ENCODE assay signal across 21 cellular contexts in genomic region chr18:57430983-57431382, GRCh38. TPM values are rescaled to one million over a fixed set of nuclear protein-coding genes. Genes with fewer than 3 reads are reported as not detected.
DNase-seq lines count a peak whose midpoint lies in the region; ATAC-seq, FAIRE-seq and TF ChIP-seq lines count a peak whose summit lies in the region.
"Had no signal": no experiment of that assay in that cellular context is flagged by ENCODE, and none has a peak within 500 bp of the region (broad histone marks: within the 10 kb centered on the region; RNA-seq: fewer than 3 reads in every experiment).

No MANE protein-coding gene starts in this region.

- no peak for TF ChIP-seq POLR2A in H1 (IDR thresholded peaks at IDR 0.05; ENCODE audit: control extremely low read depth in 1 of 2, low read depth in 2 of 2, low read length in 2 of 2)

- H2BK120ac ChIP-seq in H1 (replicated peaks; ENCODE audit: low read depth, low read length), result no peak overlapping the region

- peak overlapping the region; percentile 73 to 75 for H3K4me2 ChIP-seq in H1 (ENCODE audit: insufficient read depth in 1 of 2, low read depth in 2 of 2, low read length in 2 of 2)
- H3K4me2 ChIP-seq: BLaER1 had no signal

- no peak for TF ChIP-seq EP300 in H1 (IDR thresholded peaks at IDR 0.05; ENCODE audit: borderline replicate concordance in 1 of 2, low read depth in 2 of 2, low read length in 2 of 2)

- peaks cover 6% of the 10 kb centered on the region for H3K9me3 Mint-ChIP-seq in T-helper 2 cell treated with Interferon-gamma antibody and Interleukin-4, amounts not matched to agents 5 μg/mL and 100 μg/mL, for 36 hours

- H3K4me1 ChIP-seq in H1 (replicated peaks in 1 of 4; ENCODE audit: control insufficient read depth in 3 of 4, insufficient read depth in 4 of 4, low read length in 3 of 4) (peaks cover 11 to 34% (median 16%) of the 10 kb centered on the region in 4 experiments), muscle layer of duodenum (ENCODE audit: control insufficient read depth in 1 of 2, insufficient read depth in 2 of 2, low read length in 2 of 2) (peaks cover 0 to 40% of the 10 kb centered on the region in 2 donors), colonic mucosa (no peaks in the 10 kb centered on the region)

- peaks cover 74% of the 10 kb centered on the region for H3K27me3 Mint-ChIP-seq in T-helper 2 cell treated with Interferon-gamma antibody and Interleukin-4, amounts not matched to agents 5 μg/mL and 100 μg/mL, for 36 hours (ENCODE audit: low read depth)

- H3K56ac ChIP-seq in H1 (replicated peaks; ENCODE audit: insufficient read length, low read depth, low read length), result no peak overlapping the region

- WGBS in H1 (ENCODE audit: extremely low coverage in 1 of 2, insufficient coverage in 1 of 2, insufficient read length in 1 of 2, insufficient replicate concordance in 2 of 2, low coverage in 1 of 2, low lambda C conversion rate in 2 of 2, missing lambda C conversion rate in 1 of 2), 2 experiments, result 4% methylated on average over 12 of the region's 12 CpGs; no CpG with 5 or more reads in 1 of the 2 experiments

- H3K27me3 ChIP-seq in H1 (replicated peaks in 1 of 4; ENCODE audit: control insufficient read depth in 3 of 4, extremely low read depth in 1 of 4, insufficient read depth in 3 of 4, low read length in 3 of 4) (peaks cover 55 to 90% (median 74%) of the 10 kb centered on the region in 4 experiments), muscle layer of duodenum (ENCODE audit: low read depth, low read length) (peaks cover 61% of the 10 kb centered on the region), colonic mucosa (peaks cover 82% of the 10 kb centered on the region)

- POLR2A ChIA-PET in H1 (lab: Charles Lee; ENCODE audit: partially characterized antibody), result interaction anchor here (0.9 to 3.5 kb wide), 3 partner anchors 10 to 77 kb away, joined by 3 to 18 read pairs (median 3); no protein-coding TSS in a partner anchor

- no peak overlapping the region for H3K23ac ChIP-seq in H1 (ENCODE audit: insufficient read length)

- no peak for DNase-seq in T-helper 2 cell treated with Interferon-gamma antibody and Interleukin-4, amounts not matched to agents 5 μg/mL and 100 μg/mL, for 36 hours (ENCODE audit: low spot score)
- DNase-seq in T-helper 2 cell (no peak), H1 (ENCODE audit: low read depth in 1 of 2, low spot score in 2 of 2) (no peak), colonic mucosa (no peak), NCI-H1105 (lab: John Stamatoyannopoulos, UW) (no peak), RKO (ENCODE audit: low spot score) (no peak)
- DNase-seq: CD8-positive, alpha-beta memory T cell; GM23248; KG1; NCI-H1092 treated with DMSO at 0.1 percent for 48 hours; NCI-H1694 treated with DMSO at 0.1 percent for 48 hours; NCI-H2171; NCI-H446 treated with DMSO at 0.1 percent for 48 hours; NCI-H748 treated with DMSO at 0.1 percent for 48 hours; PC-3 had no signal

- no peaks in the 10 kb centered on the region for H3K79me2 ChIP-seq in H1 (ENCODE audit: control insufficient read depth in 1 of 2, insufficient read depth in 2 of 2, low read length in 2 of 2)

- H2BK5ac ChIP-seq in H1 (ENCODE audit: low read depth, low read length), result no peak overlapping the region

- TF ChIP-seq RAD21 in H1 (IDR thresholded peaks at IDR 0.05 in 1 of 2, conservative IDR thresholded peaks at IDR 0.05 in 1 of 2; ENCODE audit: low read depth in 2 of 2, low read length in 2 of 2), result no peak

- H2BK12ac ChIP-seq in H1 (ENCODE audit: low read depth, low read length), result no peak overlapping the region

- H3K4me1 Mint-ChIP-seq in T-helper 2 cell treated with Interferon-gamma antibody and Interleukin-4, amounts not matched to agents 5 μg/mL and 100 μg/mL, for 36 hours (ENCODE audit: low read depth), result peaks cover 6% of the 10 kb centered on the region

- no peak for ATAC-seq in GM18520 (IDR thresholded peaks at IDR 0.05; ENCODE audit: unreplicated experiment)
- ATAC-seq: GM12878, PC-3 had no signal

- CTCF ChIA-PET in H1 (lab: Charles Lee; ENCODE audit: partially characterized antibody), result interaction anchor here (0.6 to 3.2 kb wide), 5 partner anchors 8 to 439 kb away, joined by 3 to 17 read pairs (median 3); no protein-coding TSS in a partner anchor

- no peak for TF ChIP-seq CTCF in H1 (IDR thresholded peaks at IDR 0.05; ENCODE audit: control extremely low read depth in 1 of 3, insufficient read depth in 1 of 3, low read depth in 1 of 3, low read length in 3 of 3)
- no peak for TF ChIP-seq CTCF in colonic mucosa (IDR thresholded peaks at IDR 0.05)

- peaks cover 2% of the 10 kb centered on the region for H3K36me3 Mint-ChIP-seq in T-helper 2 cell treated with Interferon-gamma antibody and Interleukin-4, amounts not matched to agents 5 μg/mL and 100 μg/mL, for 36 hours (ENCODE audit: low read depth)
- H3K36me3 Mint-ChIP-seq: CD8-positive, alpha-beta memory T cell had no signal

- H3K9ac ChIP-seq in H1 (replicated peaks in 1 of 4; ENCODE audit: extremely low read depth in 1 of 4, low read depth in 3 of 4, low read length in 3 of 4), result no peak overlapping the region
- no peak overlapping the region for H3K9ac ChIP-seq in colonic mucosa (ENCODE audit: low read depth in 2 of 2, low read length in 2 of 2)
- H3K9ac ChIP-seq: BLaER1, GM23248 had no signal

- peaks cover 25% of the 10 kb centered on the region for H3K23me2 ChIP-seq in H1 (ENCODE audit: low read depth, low read length)

- H2AK5ac ChIP-seq in H1 (ENCODE audit: low read depth, low read length), result no peak overlapping the region

- intact Hi-C loops in colonic mucosa (cut with DNase I), result no loop called here

- no peak overlapping the region for H2BK15ac ChIP-seq in H1 (ENCODE audit: low read length)

- peak overlapping the region; percentile 20 for H3K27ac Mint-ChIP-seq in T-helper 2 cell treated with Interferon-gamma antibody and Interleukin-4, amounts not matched to agents 5 μg/mL and 100 μg/mL, for 36 hours

- no peak overlapping the region for H4K5ac ChIP-seq in H1 (ENCODE audit: insufficient read length, low read depth, low read length)

- peak overlapping the region in 3 of 4 experiments; percentile 17 to 73 (median 34); a peak in 5 of 8 replicates for H3K4me3 ChIP-seq in H1 (ENCODE audit: extremely low read depth in 1 of 4, insufficient read depth in 2 of 4, low read depth in 3 of 4, low read length in 4 of 4)
- peak overlapping the region in 1 of 2 donors; percentile 67 for H3K4me3 ChIP-seq in muscle layer of duodenum (ENCODE audit: low read depth in 1 of 2, low read length in 2 of 2)
- no peak overlapping the region for H3K4me3 ChIP-seq in colonic mucosa
- H3K4me3 ChIP-seq: BLaER1, GM12878, GM23248 had no signal

- no peak overlapping the region for H3K4ac ChIP-seq in H1 (replicated peaks; ENCODE audit: insufficient read length, low read depth, low read length)

- H4K91ac ChIP-seq in H1 (replicated peaks; ENCODE audit: insufficient read length, low read length), result no peak overlapping the region

- H4K20me1 ChIP-seq in H1 (replicated peaks in 1 of 2; ENCODE audit: control insufficient read depth in 1 of 2, insufficient read depth in 2 of 2, low read length in 2 of 2), result peaks cover 5 to 8% of the 10 kb centered on the region in 2 experiments

- H3K14ac ChIP-seq in H1 (ENCODE audit: insufficient read length), result no peak overlapping the region

- H3K36me3 ChIP-seq in H1 (ENCODE audit: control insufficient read depth in 2 of 4, insufficient read depth in 4 of 4, low read length in 3 of 4), result peaks cover 0 to 7% (median 0%) of the 10 kb centered on the region in 4 experiments; a peak in 1 of 8 replicates
- no peaks in the 10 kb centered on the region for H3K36me3 ChIP-seq in muscle layer of duodenum (ENCODE audit: control insufficient read depth in 1 of 2, insufficient read depth in 2 of 2, low read length in 2 of 2)
- H3K36me3 ChIP-seq in colonic mucosa, result no peaks in the 10 kb centered on the region
- H3K36me3 ChIP-seq: BLaER1 had no signal

- H2AFZ ChIP-seq in H1 (ENCODE audit: low read length), result no peak overlapping the region
- H2AFZ ChIP-seq: GM23248 had no signal

- no peak for FAIRE-seq in H1 (lab: Jason Lieb, UNC)
- FAIRE-seq: GM12878, GM18507 had no signal

- H3K27ac ChIP-seq in H1 (ENCODE audit: low read depth, low read length) (no peak overlapping the region), muscle layer of duodenum (ENCODE audit: low read length) (peak overlapping the region; percentile 92), colonic mucosa (no peak overlapping the region)
- H3K27ac ChIP-seq: 22Rv1, BLaER1, GM23248 had no signal

- H4K8ac ChIP-seq in H1 (ENCODE audit: extremely low read depth, insufficient read depth, low read length), result no peak overlapping the region

- H2BK20ac ChIP-seq in H1 (ENCODE audit: low read length), result no peak overlapping the region

- no peaks in the 10 kb centered on the region for H3K79me1 ChIP-seq in H1 (ENCODE audit: low read depth, low read length)

- H3K4me3 Mint-ChIP-seq in T-helper 2 cell treated with Interferon-gamma antibody and Interleukin-4, amounts not matched to agents 5 μg/mL and 100 μg/mL, for 36 hours, result no peak overlapping the region

- no peak overlapping the region; the same call in 1 of the 2 replicates for H3K18ac ChIP-seq in H1 (ENCODE audit: extremely low read depth, low read length)

- H3K9me3 ChIP-seq in H1 (ENCODE audit: insufficient read depth in 2 of 2, low read depth in 1 of 2, low read length in 1 of 2) (no peaks in the 10 kb centered on the region), muscle layer of duodenum (ENCODE audit: control insufficient read depth in 1 of 2, low read length in 2 of 2) (peaks cover 4 to 6% of the 10 kb centered on the region in 2 donors), colonic mucosa (no peaks in the 10 kb centered on the region)

TF ChIP-seq in H1, 55 proteins besides CTCF, POLR2A, EP300 and RAD21 (continues in another document):
- TF ChIP-seq YY1 (IDR thresholded peaks at IDR 0.05; ENCODE audit: low read depth, low read length), result no peak
- TF ChIP-seq, protein P1, sequence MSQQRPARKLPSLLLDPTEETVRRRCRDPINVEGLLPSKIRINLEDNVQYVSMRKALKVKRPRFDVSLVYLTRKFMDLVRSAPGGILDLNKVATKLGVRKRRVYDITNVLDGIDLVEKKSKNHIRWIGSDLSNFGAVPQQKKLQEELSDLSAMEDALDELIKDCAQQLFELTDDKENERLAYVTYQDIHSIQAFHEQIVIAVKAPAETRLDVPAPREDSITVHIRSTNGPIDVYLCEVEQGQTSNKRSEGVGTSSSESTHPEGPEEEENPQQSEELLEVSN (IDR thresholded peaks at IDR 0.05), result no peak
- TF ChIP-seq TBP (IDR thresholded peaks at IDR 0.05; ENCODE audit: low read depth, low read length), result 0 out of 2 replicates have a peak, but pooled peaks have one; percentile 18
- TF ChIP-seq NRF1 (IDR thresholded peaks at IDR 0.05; ENCODE audit: low read depth, low read length), result no peak

RNA-seq across cellular contexts. Expression of gene ONECUT2, which starts 4.2 kb away (rescaled TPM):
- total RNA-seq in H1 (2021; fragmentation: NEBNext Ultra II Directional; extraction: Animal tissue kit (Norgen Biotek cat#: 25700)), result 1.9 and 3.3 TPM in 2 replicates
- polyA plus RNA-seq in H1 (2011; rRNA removed), result 0.22 and 0.38 TPM in 2 replicates
- polyA plus RNA-seq in H1 (2011; cell fraction: cytosol; rRNA removed), result 0.26 TPM
- 0.63 TPM for polyA plus RNA-seq in H1 (2011; cell fraction: nucleus; rRNA removed)
- polyA plus RNA-seq in H1 (2012, experiment 1 of 2), result 0.40 to 0.98 TPM (median 0.74 TPM) in 4 replicates
- 0.03 TPM for polyA plus RNA-seq in H1 (2012, experiment 2 of 2)
- 1.1 TPM for polyA plus RNA-seq in H1 (2013, experiment 1 of 2)
- 0.92 TPM for polyA plus RNA-seq in H1 (2013, experiment 2 of 2)
- polyA minus RNA-seq in H1 (2011; rRNA and poly(A)+ RNA removed), result 1.3 and 3.5 TPM in 2 replicates
- 1.5 TPM for polyA minus RNA-seq in H1 (2011; cell fraction: cytosol; rRNA and poly(A)+ RNA removed)
- polyA minus RNA-seq in H1 (2011; cell fraction: nucleus; rRNA and poly(A)+ RNA removed), result 3.0 TPM
- under 1 TPM; 0.05 to 0.49 TPM for total RNA-seq in colonic mucosa
- total RNA-seq: CD8-positive, alpha-beta memory T cell; GM23248 had no signal
- polyA plus RNA-seq: CD8-positive, alpha-beta memory T cell had no signal
